ENCODE assay signal across 21 cellular contexts in the genomic region with DNA sequence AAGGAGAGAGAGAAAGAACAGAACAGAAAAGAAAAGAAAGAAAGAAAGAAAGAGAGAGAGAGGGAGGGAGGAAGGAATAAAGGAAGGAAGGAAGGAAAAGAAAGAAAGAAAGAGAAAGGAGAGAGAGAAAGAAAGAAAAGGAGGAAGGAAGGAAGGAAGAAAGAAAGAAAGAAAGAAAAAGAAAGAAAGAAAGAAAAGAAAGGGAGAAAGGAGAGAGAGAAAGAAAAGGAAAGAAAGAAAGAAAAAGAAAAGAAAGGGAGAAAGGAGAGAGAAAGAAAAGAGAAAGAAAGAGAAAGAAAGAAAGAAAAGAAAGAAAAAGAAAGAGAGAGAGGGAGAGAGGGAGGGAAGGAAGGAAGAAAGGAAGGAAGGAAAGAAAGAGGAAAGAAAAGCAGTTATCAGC.
"Had no signal": no experiment of that assay in that cellular context is flagged by ENCODE, and none has a peak within 500 bp of the region (broad histone marks: within the 10 kb centered on the region; RNA-seq: fewer than 3 reads in every experiment).

No MANE protein-coding gene starts in this region.

- DNase-seq: IMR-90, Kasumi-1, MM.1S, NCI-H1092 treated with DMSO at 0.1 percent for 48 hours, NCI-H1436, NCI-H187, NCI-H2029, NCI-H2081 treated with DMSO at 0.1 percent for 48 hours, NCI-H2171, NCI-H226, NCI-H446, NCI-H510A, NCI-H524 treated with DMSO at 0.1 percent for 48 hours, NCI-H69, NCI-H774, PC-3, SHP77 treated with DMSO at 0.1 percent for 48 hours, SJCRH30 had no signal

- ATAC-seq: HepG2, Panc1, PC-3, SK-N-SH treated with all-trans-retinoic acid at 6 μM for 48 hours had no signal
